Comparison of ENCODE assay signal across 32 cellular contexts in the genomic region with DNA sequence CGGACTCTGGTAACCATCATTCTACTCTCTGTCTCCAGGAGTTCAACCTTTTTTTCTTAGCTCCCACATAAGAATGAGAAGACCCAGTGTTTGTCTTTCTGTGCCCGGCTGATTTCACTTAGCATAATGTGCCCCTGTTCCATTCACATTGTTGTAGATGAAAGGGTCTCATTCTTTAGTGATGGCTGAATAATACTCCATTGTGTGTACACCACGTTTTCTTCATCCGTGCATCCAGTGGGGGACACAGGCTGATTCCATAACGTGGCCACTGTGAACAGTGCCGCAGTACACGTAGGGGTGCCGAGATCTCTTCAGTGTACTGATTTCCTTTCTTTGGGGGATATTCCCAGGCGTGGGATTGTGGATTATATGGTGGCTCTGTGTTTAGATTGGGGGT.
"Had no signal": no experiment of that assay in that cellular context is flagged by ENCODE, and none has a peak within 500 bp of the region (broad histone marks: within the 10 kb centered on the region; RNA-seq: fewer than 3 reads in every experiment).

No MANE protein-coding gene starts in this region.

- H3K27ac ChIP-seq: gastroesophageal sphincter, heart right ventricle, left ventricle myocardium inferior, lower lobe of right lung, neutrophil, pancreas, right atrium auricular region, thoracic aorta, tibial nerve, upper lobe of right lung, uterus had no signal

- H3K4me3 Mint-ChIP-seq: immature natural killer cell; memory B cell; natural killer cell treated with Interleukin-12 subunit alpha and Interleukin-12 subunit beta and Interleukin-15 and Interleukin-18, amount 100 ng/mL, for 72 hours; neural crest cell; stimulated activated naive CD8-positive, alpha-beta T cell treated with anti-CD3 and anti-CD28 coated beads, Interleukin-15, amount 100 ng/mL, for 72 hours had no signal

- H3K27me3 Mint-ChIP-seq: memory B cell; naive B cell; natural killer cell treated with Interleukin-12 subunit alpha and Interleukin-12 subunit beta and Interleukin-15 and Interleukin-18, amount 100 ng/mL, for 72 hours; progenitor cell of endocrine pancreas; stimulated activated naive CD8-positive, alpha-beta T cell treated with anti-CD3 and anti-CD28 coated beads, Interleukin-15, amount 100 ng/mL, for 72 hours had no signal

- DNase-seq: cerebellar nuclear complex; effector CD4-positive, alpha-beta T cell; foreskin fibroblast; glutamatergic neuron; heart right ventricle; immature natural killer cell; islet precursor cell; kidney glomerular epithelial cell; left colon; left ventricle myocardium inferior; lower lobe of right lung; mucosa of descending colon; naive B cell; pancreas; stimulated activated CD4-positive, alpha-beta T cell treated with anti-CD3 and anti-CD28 coated beads, Interleukin-12 subunit alpha, Interleukin-12 subunit beta, amount 100 ng/mL, for 4 hours; stimulated activated CD4-positive, alpha-beta T cell treated with anti-CD3 and anti-CD28 coated beads, Interleukin-1b, Interleukin-23, amount 100 ng/mL, for 48 hours; stimulated activated CD4-positive, alpha-beta T cell treated with anti-CD3 and anti-CD28 coated beads, Interleukin-4, amount 100 ng/mL, for 1 hour; stimulated activated CD8-positive, alpha-beta memory T cell treated with anti-CD3 and anti-CD28 coated beads, Interleukin-4, amount 100 ng/mL, for 48 hours; stimulated activated naive CD4-positive, alpha-beta T cell; stimulated activated naive CD8-positive, alpha-beta T cell treated with anti-CD3 and anti-CD28 coated beads, Interleukin-15, amount 100 ng/mL, for 72 hours; upper lobe of right lung; uterus had no signal

- H3K27ac Mint-ChIP-seq: memory B cell; naive B cell; progenitor cell of endocrine pancreas; stimulated activated naive CD8-positive, alpha-beta T cell treated with anti-CD3 and anti-CD28 coated beads, Interleukin-15, amount 100 ng/mL, for 72 hours had no signal

- ATAC-seq: gastroesophageal sphincter; heart right ventricle; left colon; lower lobe of right lung; mucosa of descending colon; natural killer cell treated with Interleukin-12 subunit alpha and Interleukin-12 subunit beta and Interleukin-15 and Interleukin-18, amount 100 ng/mL, for 72 hours; pancreas; sciatic nerve; stimulated activated naive CD8-positive, alpha-beta T cell treated with anti-CD3 and anti-CD28 coated beads, Interleukin-15, amount 100 ng/mL, for 72 hours; upper lobe of right lung had no signal
